In genomic region chr3:12444582-12445468, GRCh38 we compare ENCODE assay signal across 13 cellular contexts. TPM values are rescaled to one million over a fixed set of nuclear protein-coding genes. Genes with fewer than 3 reads are reported as not detected.
DNase-seq lines count a peak whose midpoint lies in the region; ATAC-seq and TF ChIP-seq lines count a peak whose summit lies in the region.
"Had no signal": no experiment of that assay in that cellular context is flagged by ENCODE, and none has a peak within 500 bp of the region (broad histone marks: within the 10 kb centered on the region; RNA-seq: fewer than 3 reads in every experiment).

No MANE protein-coding gene starts in this region.

- peak overlapping the region; percentile 41; the same call in 1 of the 2 replicates for H2AFZ ChIP-seq in SK-N-SH (ENCODE audit: low read depth)

- H3K36me3 ChIP-seq in SK-N-SH (replicated peaks in 1 of 2; ENCODE audit: control insufficient read depth in 1 of 2, insufficient read depth in 2 of 2, low read length in 1 of 2), result no peaks in the 10 kb centered on the region
- no peaks in the 10 kb centered on the region for H3K36me3 ChIP-seq in stomach

- TF ChIP-seq POLR2A in stomach (IDR thresholded peaks at IDR 0.05), result no peak

- no peaks in the 10 kb centered on the region for H3K9me3 Mint-ChIP-seq in activated CD4-positive, alpha-beta T cell treated with anti-CD3 and anti-CD28 coated beads for 36 hours (ENCODE audit: low read depth)
- H3K9me3 Mint-ChIP-seq: activated T-helper 1 cell treated with anti-CD3 and anti-CD28 coated beads, Interleukin-12 subunit alpha, Interleukin-12 subunit beta, Interleukin-2, Interleukin-4 antibody, amounts not matched to agents 30 ng/mL and 10 ng/mL and 1 ng/mL, durations not matched to agents 14 hours and 24 hours and 36 hours; nephron progenitor cell had no signal

- H3K79me2 ChIP-seq in SK-N-SH (ENCODE audit: insufficient read depth), result no peaks in the 10 kb centered on the region

- H3K9me3 ChIP-seq in SK-N-SH (no peaks in the 10 kb centered on the region), stomach (no peaks in the 10 kb centered on the region)

- intact Hi-C loops in activated CD4-positive, alpha-beta T cell treated with anti-CD3 and anti-CD28 coated beads for 36 hours (cut with DNase I, micrococcal nuclease), result no loop called here
- intact Hi-C loops in stomach (cut with DNase I; ENCODE audit: low total_unique reads), result no loop called here

- no peak overlapping the region for H3K9ac ChIP-seq in SK-N-SH

- no peak overlapping the region for H3K4me3 Mint-ChIP-seq in activated CD4-positive, alpha-beta T cell treated with anti-CD3 and anti-CD28 coated beads for 36 hours
- H3K4me3 Mint-ChIP-seq: activated T-helper 1 cell treated with anti-CD3 and anti-CD28 coated beads, Interleukin-12 subunit alpha, Interleukin-12 subunit beta, Interleukin-2, Interleukin-4 antibody, amounts not matched to agents 30 ng/mL and 10 ng/mL and 1 ng/mL, durations not matched to agents 14 hours and 24 hours and 36 hours; nephron progenitor cell had no signal

- H3K27ac Mint-ChIP-seq in activated CD4-positive, alpha-beta T cell treated with anti-CD3 and anti-CD28 coated beads for 36 hours, result no peak overlapping the region
- H3K27ac Mint-ChIP-seq: activated T-helper 1 cell treated with anti-CD3 and anti-CD28 coated beads, Interleukin-12 subunit alpha, Interleukin-12 subunit beta, Interleukin-2, Interleukin-4 antibody, amounts not matched to agents 30 ng/mL and 10 ng/mL and 1 ng/mL, durations not matched to agents 14 hours and 24 hours and 36 hours had no signal

- 39% methylated on average over 21 of the region's 24 CpGs for WGBS in SK-N-SH (ENCODE audit: low lambda C conversion rate)
- 27 to 62% (median 43%) methylated on average over 24 of the region's 24 CpGs for WGBS in stomach, 5 donors

- no peak overlapping the region for H3K4me3 ChIP-seq in SK-N-SH (ENCODE audit: low read depth in 2 of 2, low read length in 1 of 2)
- no peak overlapping the region for H3K4me3 ChIP-seq in stomach

- H3F3A ChIP-seq in SK-N-SH (replicated peaks; ENCODE audit: insufficient read depth), result no peaks in the 10 kb centered on the region

- TF ChIP-seq CTCF in SK-N-SH (IDR thresholded peaks at IDR 0.05) (no peak), stomach (IDR thresholded peaks at IDR 0.05) (no peak)

- H3K27ac ChIP-seq in SK-N-SH (ENCODE audit: low read depth in 2 of 2, low read length in 1 of 2) (no peak overlapping the region), stomach (peak overlapping the region; percentile 81 to 92 (median 89))

- H3K4me1 ChIP-seq in SK-N-SH (ENCODE audit: control insufficient read depth in 1 of 2, insufficient read depth in 2 of 2, low read depth in 1 of 2, low read length in 1 of 2), result peaks cover 12 to 28% of the 10 kb centered on the region in 2 experiments; a peak in 3 of 4 replicates
- peaks cover 13 to 38% (median 26%) of the 10 kb centered on the region in 4 donors for H3K4me1 ChIP-seq in stomach

- TF ChIP-seq RAD21 in SK-N-SH (IDR thresholded peaks at IDR 0.05; ENCODE audit: low read length), result no peak

- H3K27me3 ChIP-seq in SK-N-SH (ENCODE audit: insufficient read depth), result no peaks in the 10 kb centered on the region
- H3K27me3 ChIP-seq in stomach, result no peaks in the 10 kb centered on the region

- CTCF ChIA-PET in activated CD4-positive, alpha-beta T cell treated with anti-CD3 and anti-CD28 coated beads for 36 hours (lab: Charles Lee), result interaction anchor here (0.6 kb wide), 1 partner anchor 207 kb away, joined by 3 read pairs; no protein-coding TSS in a partner anchor
- CTCF ChIA-PET in SK-N-SH (lab: Yijun Ruan, JAX), result interaction anchor here (0.7 to 1.0 kb wide), 3 partner anchors 13 to 35 kb away, joined by 3 read pairs; no protein-coding TSS in a partner anchor

- TF ChIP-seq EP300 in SK-N-SH (IDR thresholded peaks at IDR 0.05; ENCODE audit: borderline replicate concordance in 1 of 2, low read depth in 1 of 2, low read length in 1 of 2), result no peak; a peak in 1 of 4 replicates
- TF ChIP-seq EP300 in stomach (IDR thresholded peaks at IDR 0.05), result no peak

- POLR2A ChIA-PET in activated CD4-positive, alpha-beta T cell treated with anti-CD3 and anti-CD28 coated beads for 36 hours (lab: Charles Lee), result no interaction called here
- POLR2A ChIA-PET in SK-N-SH (lab: Yijun Ruan, JAX), result no interaction called here

- no peaks in the 10 kb centered on the region for H3K4me1 Mint-ChIP-seq in activated CD4-positive, alpha-beta T cell treated with anti-CD3 and anti-CD28 coated beads for 36 hours

- no peaks in the 10 kb centered on the region for H3K36me3 Mint-ChIP-seq in activated CD4-positive, alpha-beta T cell treated with anti-CD3 and anti-CD28 coated beads for 36 hours (ENCODE audit: low read depth)

- ATAC-seq in activated CD4-positive, alpha-beta T cell treated with anti-CD3 and anti-CD28 coated beads for 36 hours, result no peak
- no peak for ATAC-seq in GM21717 (IDR thresholded peaks at IDR 0.05; ENCODE audit: unreplicated experiment)

- H3K9me2 ChIP-seq in SK-N-SH, result no peaks in the 10 kb centered on the region

- DNase-seq in activated CD4-positive, alpha-beta T cell treated with anti-CD3 and anti-CD28 coated beads for 36 hours, result peak; percentile 2
- no peak for DNase-seq in activated CD4-positive, alpha-beta T cell treated with anti-CD3 and anti-CD28 coated beads for 1 hour
- DNase-seq in SK-N-SH, result peak; percentile 82
- peak; percentile 97 for DNase-seq in islet precursor cell
- DNase-seq in stomach, result peak; percentile 88
- no peak for DNase-seq in activated gamma-delta T cell treated with Interleukin-2 at 50 U/mL for 16 hours
- DNase-seq in T-helper 2 cell, result no peak
- DNase-seq: NCI-H1694; nephron progenitor cell; NK-92 treated with Interleukin-12 subunit alpha and Interleukin-12 subunit beta, amount 100 ng/mL, for 24 hours; stimulated activated CD4-positive, alpha-beta T cell treated with anti-CD3 and anti-CD28 coated beads, Interleukin-2, amount 100 ng/mL, for 24 hours had no signal

- H4K20me1 ChIP-seq in SK-N-SH (ENCODE audit: insufficient read depth), result no peaks in the 10 kb centered on the region

- peaks cover 3% of the 10 kb centered on the region for H3K27me3 Mint-ChIP-seq in activated CD4-positive, alpha-beta T cell treated with anti-CD3 and anti-CD28 coated beads for 36 hours

- H3K4me2 ChIP-seq in SK-N-SH, result no peak overlapping the region; the same call in 1 of the 2 replicates

TF ChIP-seq in SK-N-SH, 30 proteins besides CTCF, POLR2A, EP300 and RAD21:
- TF ChIP-seq POLR2AphosphoS5 (IDR thresholded peaks at IDR 0.05; ENCODE audit: low read depth, low read length) (no peak), NFIC (IDR thresholded peaks at IDR 0.05; ENCODE audit: borderline replicate concordance) (peak; percentile 31; the same call in 1 of the 2 replicates), MXI1 (IDR thresholded peaks at IDR 0.05; ENCODE audit: low read depth, low read length) (no peak), TCF12 (IDR thresholded peaks at IDR 0.05) (0 out of 2 replicates have a peak, but pooled peaks have one; percentile 6), FOXJ3 (CRISPR knock-in tag; IDR thresholded peaks at IDR 0.05) (peak; percentile 25; the same call in 1 of the 2 replicates), TEAD4 (IDR thresholded peaks at IDR 0.05; ENCODE audit: borderline replicate concordance, insufficient read depth) (no peak), RCOR1 (IDR thresholded peaks at IDR 0.05; ENCODE audit: low read length) (0 out of 2 replicates have a peak, but pooled peaks have one; percentile 10), GATA2 (CRISPR knock-in tag; IDR thresholded peaks at IDR 0.05) (peak; percentile 67), SMC3 (IDR thresholded peaks at IDR 0.05; ENCODE audit: low read depth, low read length) (no peak), REST (IDR thresholded peaks at IDR 0.05; ENCODE audit: low read depth, low read length) (no peak)
TF ChIP-seq in SK-N-SH: peak in this region for 5.

RNA-seq across cellular contexts. Expression of gene TSEN2, which starts 39.5 kb away (rescaled TPM):
- 10 to 100 TPM; 17.8 to 19.4 TPM for total RNA-seq in activated CD4-positive, alpha-beta T cell treated with anti-CD3 and anti-CD28 coated beads for 36 hours
- polyA plus RNA-seq in SK-N-SH (2012; rRNA removed), result 13.0 and 18.6 TPM in 2 replicates
- 13.2 and 13.4 TPM in 2 replicates for polyA plus RNA-seq in SK-N-SH (2012; cell fraction: cytosol; rRNA removed)
- polyA plus RNA-seq in SK-N-SH (2012; cell fraction: nucleus; rRNA removed), result 27.3 and 45.4 TPM in 2 replicates
- 10 to 100 TPM; 12.9 to 43.0 (median 33.9) TPM for total RNA-seq in stomach
- 10 to 100 TPM; 10.7 to 16.8 (median 11.0) TPM for polyA plus RNA-seq in stomach

Comparison
In these comparisons a context has a peak if more than half of its experiments do, and no peak if none do; other contexts are left out.
1. DNase-seq: peak in activated CD4-positive, alpha-beta T cell treated with anti-CD3 and anti-CD28 coated beads for 36 hours (single experiment), SK-N-SH (single experiment), islet precursor cell (single experiment) and stomach (single experiment); none in activated CD4-positive, alpha-beta T cell treated with anti-CD3 and anti-CD28 coated beads for 1 hour (single experiment), activated gamma-delta T cell treated with Interleukin-2 at 50 U/mL for 16 hours (single experiment) and T-helper 2 cell (0 of 5).
2. H3K27ac ChIP-seq: peak in stomach (5 of 5); none in SK-N-SH (0 of 2).